In genomic region chr3:195876297-195877031, GRCh38 we compare ENCODE assay signal across 13 cellular contexts. TPM values are rescaled to one million over a fixed set of nuclear protein-coding genes. Genes with fewer than 3 reads are reported as not detected.
DNase-seq lines count a peak whose midpoint lies in the region; ATAC-seq and TF ChIP-seq lines count a peak whose summit lies in the region.
"Had no signal": no experiment of that assay in that cellular context is flagged by ENCODE, and none has a peak within 500 bp of the region (broad histone marks: within the 10 kb centered on the region; RNA-seq: fewer than 3 reads in every experiment).

No MANE protein-coding gene starts in this region.

- no peak overlapping the region for H3K4me3 Mint-ChIP-seq in CD4-positive, alpha-beta T cell
- H3K4me3 Mint-ChIP-seq: central memory CD8-positive, alpha-beta T cell had no signal

- H3K36me3 Mint-ChIP-seq in CD4-positive, alpha-beta T cell (ENCODE audit: low read depth), result peaks cover 41% of the 10 kb centered on the region

- H3K27me3 Mint-ChIP-seq in CD4-positive, alpha-beta T cell, result no peaks in the 10 kb centered on the region
- H3K27me3 Mint-ChIP-seq: central memory CD8-positive, alpha-beta T cell had no signal

- H3K27ac ChIP-seq in CD4-positive, alpha-beta T cell (ENCODE audit: low read depth, low read length), result no peak overlapping the region
- H3K27ac ChIP-seq: KMS-11 had no signal

- intact Hi-C loops in CD4-positive, alpha-beta T cell (cut with DNase I, micrococcal nuclease), result no loop called here

- POLR2A ChIA-PET in CD4-positive, alpha-beta T cell (lab: Charles Lee), result no interaction called here

- no peaks in the 10 kb centered on the region for H3K4me1 Mint-ChIP-seq in CD4-positive, alpha-beta T cell (ENCODE audit: low read depth)

- no peaks in the 10 kb centered on the region for H3K9me3 Mint-ChIP-seq in CD4-positive, alpha-beta T cell
- H3K9me3 Mint-ChIP-seq: central memory CD8-positive, alpha-beta T cell had no signal

- peak in 2 of 10 experiments; percentile 11 to 24 for DNase-seq in CD4-positive, alpha-beta T cell
- peak; percentile 42 for DNase-seq in activated effector memory CD4-positive, alpha-beta T cell treated with Interleukin-2 at 50 U/mL for 16 hours
- DNase-seq in mucosa of gallbladder (ENCODE audit: low spot score) (peak; percentile 30), SK-N-DZ (ENCODE audit: low spot score) (no peak), NCI-H748 treated with DMSO at 0.1 percent for 48 hours (lab: John Stamatoyannopoulos, UW) (no peak), amygdala (lab: John Stamatoyannopoulos, UW) (no peak)
- DNase-seq: GDM1; NK-92 treated with Interleukin-12 subunit alpha and Interleukin-12 subunit beta, amount 100 ng/mL, for 24 hours; occipital lobe had no signal

- CTCF ChIA-PET in CD4-positive, alpha-beta T cell (lab: Charles Lee), result interaction anchor here (0.7 to 1.0 kb wide), 2 partner anchors 18 to 25 kb away, joined by 3 to 4 read pairs; no protein-coding TSS in a partner anchor

- H3K9me3 ChIP-seq in CD4-positive, alpha-beta T cell (ENCODE audit: control insufficient read depth, low read length), result no peaks in the 10 kb centered on the region

- peak; percentile 57 for ATAC-seq in CD4-positive, alpha-beta T cell (ENCODE audit: poor library complexity)
- ATAC-seq in HG03135 (IDR thresholded peaks at IDR 0.05; ENCODE audit: unreplicated experiment), result no peak

- no peak for TF ChIP-seq CTCF in CD4-positive, alpha-beta T cell (IDR thresholded peaks at IDR 0.05)

- H3K27me3 ChIP-seq in CD4-positive, alpha-beta T cell (ENCODE audit: control insufficient read depth, insufficient read depth, low read length), result no peaks in the 10 kb centered on the region

- TF ChIP-seq RAD21 in Ishikawa (IDR thresholded peaks at IDR 0.05; ENCODE audit: low read depth), result no peak

- TF ChIP-seq EP300 in Ishikawa (IDR thresholded peaks at IDR 0.05; ENCODE audit: borderline replicate concordance), result no peak

- H3K27ac Mint-ChIP-seq in CD4-positive, alpha-beta T cell, result peak overlapping the region; percentile 42

TF ChIP-seq in Ishikawa, 13 proteins besides CTCF, POLR2A, EP300 and RAD21:
- TF ChIP-seq MAX (IDR thresholded peaks at IDR 0.05) (peak; percentile 57; the same call in 1 of the 2 replicates), TAF1 (IDR thresholded peaks at IDR 0.05; ENCODE audit: low read depth) (no peak), NFIC (IDR thresholded peaks at IDR 0.05) (peak; percentile 79), TCF12 (IDR thresholded peaks at IDR 0.05; ENCODE audit: low read depth) (peak; percentile 86), ZBTB7A (IDR thresholded peaks at IDR 0.05; ENCODE audit: low read depth) (0 out of 2 replicates have a peak, but pooled peaks have one; percentile 40), YY1 (IDR thresholded peaks at IDR 0.05; ENCODE audit: low read depth) (no peak)

RNA-seq across cellular contexts. Expression of gene TNK2, which starts 31.9 kb away (rescaled TPM):
- total RNA-seq in CD4-positive, alpha-beta T cell, result 100 to 1,000 TPM; 161 to 171 TPM
- total RNA-seq in mucosa of gallbladder, result 47.3 TPM
- polyA plus RNA-seq in SK-N-DZ (2014; cell fraction: cytosol; rRNA removed), result 9.0 and 13.8 TPM in 2 replicates
- 39.4 and 56.8 TPM in 2 replicates for polyA plus RNA-seq in SK-N-DZ (2014; cell fraction: nucleus; rRNA removed)

Comparison
In these comparisons a context has a peak if more than half of its experiments do, and no peak if none do; other contexts are left out.
1. DNase-seq: peak in activated effector memory CD4-positive, alpha-beta T cell treated with Interleukin-2 at 50 U/mL for 16 hours (single experiment) and mucosa of gallbladder (single experiment); none in SK-N-DZ (single experiment), NCI-H748 treated with DMSO at 0.1 percent for 48 hours (single experiment) and amygdala (0 of 56).